In genomic region chr18:35071819-35072247, GRCh38 we compare ENCODE assay signal across 8 cellular contexts. TPM values are rescaled to one million over a fixed set of nuclear protein-coding genes. Genes with fewer than 3 reads are reported as not detected.
DNase-seq lines count a peak whose midpoint lies in the region; ATAC-seq, FAIRE-seq and TF ChIP-seq lines count a peak whose summit lies in the region.
"Had no signal": no experiment of that assay in that cellular context is flagged by ENCODE, and none has a peak within 500 bp of the region (broad histone marks: within the 10 kb centered on the region; RNA-seq: fewer than 3 reads in every experiment).

No MANE protein-coding gene starts in this region.

- peak; percentile 78 for FAIRE-seq in GM19239 (lab: Jason Lieb, UNC)
- FAIRE-seq: pancreas had no signal

- TF ChIP-seq CTCF in cardiac fibroblast (IDR thresholded peaks at IDR 0.05; ENCODE audit: low read depth, low read length) = no peak

- H2BK5ac ChIP-seq in neuronal stem cell (ENCODE audit: low read length) = no peak overlapping the region

- no peak overlapping the region for H2AFZ ChIP-seq in neuronal stem cell (ENCODE audit: low read length)

- DNase-seq in GM19239 (ENCODE audit: insufficient read length, low spot score) (no peak), cardiac fibroblast (ENCODE audit: low read depth in 2 of 2) (peak; percentile 59 to 67), neuronal stem cell (ENCODE audit: low spot score) (no peak), NCI-H2029 treated with DMSO at 0.1 percent for 48 hours (lab: John Stamatoyannopoulos, UW) (no peak)
- no peak for DNase-seq in stimulated activated effector memory CD8-positive, alpha-beta T cell treated with anti-CD3 and anti-CD28 coated beads, Interleukin-12 subunit alpha, Interleukin-12 subunit beta, amount 100 ng/mL, for 72 hours (ENCODE audit: low spot score in 2 of 2)
- DNase-seq in activated naive CD4-positive, alpha-beta T cell treated with anti-CD3 and anti-CD28 coated beads, Interleukin-2, amount 10 ng/mL, durations not matched to agents 7 days and 5 days = no peak
- DNase-seq: pancreas had no signal

- no peak overlapping the region for H3K14ac ChIP-seq in neuronal stem cell (ENCODE audit: low read length)

- H3K79me1 ChIP-seq in neuronal stem cell (ENCODE audit: low read depth, low read length) = no peaks in the 10 kb centered on the region

- no peak overlapping the region for H2BK15ac ChIP-seq in neuronal stem cell (ENCODE audit: low read length)

- H3K4me3 ChIP-seq in cardiac fibroblast (replicated peaks in 1 of 2; ENCODE audit: low read depth in 2 of 2, low read length in 2 of 2) = no peak overlapping the region
- H3K4me3 ChIP-seq in neuronal stem cell (ENCODE audit: low read length in 2 of 2) = no peak overlapping the region
- H3K4me3 ChIP-seq: pancreas had no signal

- no peak overlapping the region for H3K9ac ChIP-seq in neuronal stem cell (ENCODE audit: low read depth, low read length, poor library complexity)

- no peak overlapping the region for H3K4me2 ChIP-seq in neuronal stem cell (ENCODE audit: insufficient read depth, low read length, poor library complexity, severe bottlenecking)

- no peaks in the 10 kb centered on the region for H3K27me3 ChIP-seq in neuronal stem cell (ENCODE audit: control insufficient read depth in 3 of 3, insufficient read depth in 3 of 3, low read depth in 1 of 3, low read length in 3 of 3)
- H3K27me3 ChIP-seq: pancreas had no signal

- no peak overlapping the region for H3K27ac ChIP-seq in neuronal stem cell (replicated peaks; ENCODE audit: low read length)
- H3K27ac ChIP-seq: pancreas had no signal

- CTCF ChIA-PET in activated naive CD4-positive, alpha-beta T cell treated with anti-CD3 and anti-CD28 coated beads, Interleukin-2, amount 10 ng/mL, durations not matched to agents 7 days and 5 days (lab: Charles Lee) = interaction anchor here (0.9 kb wide), 1 partner anchor 43 kb away, joined by 3 read pairs; no protein-coding TSS in a partner anchor

- no peaks in the 10 kb centered on the region for H3K9me3 ChIP-seq in neuronal stem cell (replicated peaks in 1 of 2; ENCODE audit: control insufficient read depth in 2 of 2, insufficient read depth in 1 of 2, low read depth in 1 of 2, low read length in 2 of 2)
- H3K9me3 ChIP-seq: pancreas had no signal

- no peaks in the 10 kb centered on the region for H3K27me3 Mint-ChIP-seq in activated naive CD4-positive, alpha-beta T cell treated with anti-CD3 and anti-CD28 coated beads, Interleukin-2, amount 10 ng/mL, durations not matched to agents 7 days and 5 days

- H3K18ac ChIP-seq in neuronal stem cell (ENCODE audit: low read length) = no peak overlapping the region

- WGBS in neuronal stem cell (ENCODE audit: extremely low coverage in 2 of 2, insufficient read length in 2 of 2, insufficient replicate concordance in 1 of 2), 2 donors = no CpG with 5 or more reads among the region's 3 CpGs

- H2AK5ac ChIP-seq in neuronal stem cell (ENCODE audit: low read depth, low read length) = no peak overlapping the region

- H3K4me1 ChIP-seq in neuronal stem cell (ENCODE audit: control insufficient read depth in 2 of 2, insufficient read depth in 1 of 2, low read depth in 1 of 2, low read length in 2 of 2) = peaks cover 0 to 2% of the 10 kb centered on the region in 2 donors

- H3K36me3 Mint-ChIP-seq in stimulated activated effector memory CD8-positive, alpha-beta T cell treated with anti-CD3 and anti-CD28 coated beads, Interleukin-12 subunit alpha, Interleukin-12 subunit beta, amount 100 ng/mL, for 72 hours = peaks cover 29% of the 10 kb centered on the region
- peaks cover 22% of the 10 kb centered on the region for H3K36me3 Mint-ChIP-seq in activated naive CD4-positive, alpha-beta T cell treated with anti-CD3 and anti-CD28 coated beads, Interleukin-2, amount 10 ng/mL, durations not matched to agents 7 days and 5 days

- no peak overlapping the region for H2BK12ac ChIP-seq in neuronal stem cell (ENCODE audit: low read length)

- H4K91ac ChIP-seq in neuronal stem cell (ENCODE audit: low read depth, low read length, poor library complexity) = no peak overlapping the region

- no peak overlapping the region for H3K4ac ChIP-seq in neuronal stem cell (ENCODE audit: low read length)

- no peak overlapping the region for H2BK120ac ChIP-seq in neuronal stem cell (ENCODE audit: low read depth, low read length)

- H3K9me3 Mint-ChIP-seq in stimulated activated effector memory CD8-positive, alpha-beta T cell treated with anti-CD3 and anti-CD28 coated beads, Interleukin-12 subunit alpha, Interleukin-12 subunit beta, amount 100 ng/mL, for 72 hours = no peaks in the 10 kb centered on the region
- no peaks in the 10 kb centered on the region for H3K9me3 Mint-ChIP-seq in activated naive CD4-positive, alpha-beta T cell treated with anti-CD3 and anti-CD28 coated beads, Interleukin-2, amount 10 ng/mL, durations not matched to agents 7 days and 5 days

- H3K36me3 ChIP-seq in neuronal stem cell (replicated peaks in 1 of 2; ENCODE audit: control insufficient read depth in 2 of 2, insufficient read depth in 2 of 2, low read length in 2 of 2) = peaks cover 2 to 16% of the 10 kb centered on the region in 2 donors
- H3K36me3 ChIP-seq: pancreas had no signal

- H3K4me3 Mint-ChIP-seq in stimulated activated effector memory CD8-positive, alpha-beta T cell treated with anti-CD3 and anti-CD28 coated beads, Interleukin-12 subunit alpha, Interleukin-12 subunit beta, amount 100 ng/mL, for 72 hours = no peak overlapping the region
- H3K4me3 Mint-ChIP-seq in activated naive CD4-positive, alpha-beta T cell treated with anti-CD3 and anti-CD28 coated beads, Interleukin-2, amount 10 ng/mL, durations not matched to agents 7 days and 5 days = no peak overlapping the region

- peak; percentile 69 for ATAC-seq in HG02970 (IDR thresholded peaks at IDR 0.05; ENCODE audit: low FRiP score, unreplicated experiment)
- peak; percentile 90 for ATAC-seq in stimulated activated effector memory CD8-positive, alpha-beta T cell treated with anti-CD3 and anti-CD28 coated beads, Interleukin-12 subunit alpha, Interleukin-12 subunit beta, amount 100 ng/mL, for 72 hours

- peak overlapping the region; percentile 86 for H3K27ac Mint-ChIP-seq in stimulated activated effector memory CD8-positive, alpha-beta T cell treated with anti-CD3 and anti-CD28 coated beads, Interleukin-12 subunit alpha, Interleukin-12 subunit beta, amount 100 ng/mL, for 72 hours
- no peak overlapping the region for H3K27ac Mint-ChIP-seq in activated naive CD4-positive, alpha-beta T cell treated with anti-CD3 and anti-CD28 coated beads, Interleukin-2, amount 10 ng/mL, durations not matched to agents 7 days and 5 days

- no peak overlapping the region for H3K23ac ChIP-seq in neuronal stem cell (ENCODE audit: low read depth, low read length, poor library complexity)

- H3K4me1 Mint-ChIP-seq in stimulated activated effector memory CD8-positive, alpha-beta T cell treated with anti-CD3 and anti-CD28 coated beads, Interleukin-12 subunit alpha, Interleukin-12 subunit beta, amount 100 ng/mL, for 72 hours = peaks cover 38% of the 10 kb centered on the region
- no peaks in the 10 kb centered on the region for H3K4me1 Mint-ChIP-seq in activated naive CD4-positive, alpha-beta T cell treated with anti-CD3 and anti-CD28 coated beads, Interleukin-2, amount 10 ng/mL, durations not matched to agents 7 days and 5 days

- no peak overlapping the region for H4K8ac ChIP-seq in neuronal stem cell (ENCODE audit: low read depth, low read length)

RNA-seq across cellular contexts. Expression of gene MAPRE2, which starts 30.6 kb away (rescaled TPM):
- polyA plus RNA-seq in neuronal stem cell (2013, experiment 1 of 2) = 28.2 TPM
- polyA plus RNA-seq in neuronal stem cell (2013, experiment 2 of 2) = 29.4 TPM

Comparison
In these comparisons a context has a peak if more than half of its experiments do, and no peak if none do; other contexts are left out.
1. DNase-seq: peak in cardiac fibroblast (2 of 2); none in GM19239 (single experiment), stimulated activated effector memory CD8-positive, alpha-beta T cell treated with anti-CD3 and anti-CD28 coated beads, Interleukin-12 subunit alpha, Interleukin-12 subunit beta, amount 100 ng/mL, for 72 hours (0 of 2), neuronal stem cell (single experiment), NCI-H2029 treated with DMSO at 0.1 percent for 48 hours (single experiment) and activated naive CD4-positive, alpha-beta T cell treated with anti-CD3 and anti-CD28 coated beads, Interleukin-2, amount 10 ng/mL, durations not matched to agents 7 days and 5 days (single experiment).